16 cellular contexts compared by ENCODE assay signal in genomic region chr19:35531291-35531690, GRCh38. TPM values are rescaled to one million over a fixed set of nuclear protein-coding genes. Genes with fewer than 3 reads are reported as not detected.
"Had no signal": no experiment of that assay in that cellular context is flagged by ENCODE, and none has a peak within 500 bp of the region (broad histone marks: within the 10 kb centered on the region; RNA-seq: fewer than 3 reads in every experiment).

No MANE protein-coding gene starts in this region.

- ATAC-seq: effector memory CD8-positive, alpha-beta T cell; gastroesophageal sphincter; heart right ventricle; left colon; lower lobe of right lung had no signal

- H3K4me3 ChIP-seq: gastroesophageal sphincter, heart right ventricle, lower lobe of right lung, ovary, sigmoid colon, spleen, suprapubic skin had no signal

- H3K27ac ChIP-seq: brain microvascular endothelial cell, gastroesophageal sphincter, heart right ventricle, lower lobe of right lung, ovary, sigmoid colon, spleen, suprapubic skin had no signal

- DNase-seq: activated CD4-positive, alpha-beta T cell treated with anti-CD3 and anti-CD28 coated beads, Interleukin-2, amount 10 ng/mL, durations not matched to agents 7 days and 5 days; activated naive CD8-positive, alpha-beta T cell treated with anti-CD3 and anti-CD28 coated beads for 36 hours; brain microvascular endothelial cell; effector memory CD8-positive, alpha-beta T cell; erythroblast; heart right ventricle; left colon; lower lobe of right lung; midbrain; ovary; sigmoid colon; spleen; trophoblast cell had no signal

- H3K9me3 ChIP-seq: gastroesophageal sphincter, heart right ventricle, lower lobe of right lung, ovary, sigmoid colon, spleen, suprapubic skin had no signal

RNA-seq across cellular contexts. Expression of gene GAPDHS, which starts 2.0 kb away (rescaled TPM):
- polyA plus RNA-seq: heart right ventricle, neural cell, ovary, sigmoid colon had no signal

RNA-seq across cellular contexts. Expression of gene SBSN, which starts 3.2 kb away (rescaled TPM):
- polyA plus RNA-seq: neural cell, ovary had no signal

RNA-seq across cellular contexts. Expression of gene DMKN, which starts 17.8 kb away (rescaled TPM):
- polyA plus RNA-seq: neural cell had no signal

RNA-seq across cellular contexts. Expression of gene ATP4A, which starts 32.2 kb away (rescaled TPM):
- polyA plus RNA-seq: heart right ventricle, neural cell, spleen had no signal
